In genomic region chr3:481680-482079, GRCh38 we compare ENCODE assay signal across 8 cellular contexts.
A peak's percentile ranks its signal among the peaks of the same experiment; 100 is the strongest.
DNase-seq lines count a peak whose midpoint lies in the region; ATAC-seq and TF ChIP-seq lines count a peak whose summit lies in the region.

No MANE protein-coding gene starts in this region.

- ATAC-seq in GM18868 (IDR thresholded peaks at IDR 0.05; ENCODE audit: unreplicated experiment), result peak; percentile 59
- ATAC-seq in GM18858 (IDR thresholded peaks at IDR 0.05; ENCODE audit: unreplicated experiment), result no peak

- TF ChIP-seq CTCF in LNCAP (IDR thresholded peaks at IDR 0.05) (peak; percentile 52), fibroblast of mammary gland (conservative IDR thresholded peaks at IDR 0.05; ENCODE audit: control insufficient read depth, insufficient read depth, low read depth, low read length) (peak; percentile 22)

- H3K4me3 ChIP-seq in fibroblast of mammary gland (ENCODE audit: control insufficient read depth, low read depth, low read length), result no peak overlapping the region

- in situ Hi-C loops in Caki2 (cut with HindIII; ENCODE audit: low pct_unique_long_range_greater_than_20kb, low sequenced_read_pairs), result no loop called here

- peak; percentile 27 for DNase-seq in Caki2 (ENCODE audit: low read depth)
- DNase-seq in fibroblast of mammary gland (ENCODE audit: low read depth), result peak; percentile 6
- no peak for DNase-seq in mesenteric fat pad (ENCODE audit: low spot score)
- DNase-seq in activated gamma-delta T cell treated with Interleukin-2 at 50 U/mL for 16 hours, result no peak
- DNase-seq in HuH-7.5 (ENCODE audit: low spot score), result no peak

Comparison
In these comparisons a context has a peak if more than half of its experiments do, and no peak if none do; other contexts are left out.
1. DNase-seq: peak in Caki2 (single experiment) and fibroblast of mammary gland (single experiment); none in mesenteric fat pad (single experiment), activated gamma-delta T cell treated with Interleukin-2 at 50 U/mL for 16 hours (single experiment) and HuH-7.5 (single experiment).